ENCODE assay signal across 8 cellular contexts in genomic region chr13:112968910-112969691, GRCh38. TPM values are rescaled to one million over a fixed set of nuclear protein-coding genes. Genes with fewer than 3 reads are reported as not detected.
A peak's percentile ranks its signal among the peaks of the same experiment; 100 is the strongest.
DNase-seq lines count a peak whose midpoint lies in the region; ATAC-seq, FAIRE-seq and TF ChIP-seq lines count a peak whose summit lies in the region.

Gene MCF2L, plus strand, starts transcription at chr13:112969214. Its CDS starts 166 bp downstream, at chr13:112969380.

- no peak for FAIRE-seq in D721Med (lab: Jason Lieb, UNC)

- H3K9me3 Mint-ChIP-seq in activated B cell treated with CpG ODN at 0.5 μM for 24 hours, result no peaks in the 10 kb centered on the region

- TF ChIP-seq CTCF in D721Med (IDR thresholded peaks at IDR 0.05; ENCODE audit: insufficient read depth, missing control alignments) (no peak), activated B cell treated with CpG ODN at 0.5 μM for 24 hours (IDR thresholded peaks at IDR 0.05) (no peak)

- ATAC-seq in activated B cell treated with CpG ODN at 0.5 μM for 24 hours (ENCODE audit: low read depth) (peak; percentile 63), GM19351 (IDR thresholded peaks at IDR 0.05; ENCODE audit: unreplicated experiment) (no peak), GM21737 (IDR thresholded peaks at IDR 0.05; ENCODE audit: unreplicated experiment) (no peak)

- no peaks in the 10 kb centered on the region for H3K36me3 Mint-ChIP-seq in activated B cell treated with CpG ODN at 0.5 μM for 24 hours (ENCODE audit: low read depth)

- intact Hi-C loops in activated B cell treated with CpG ODN at 0.5 μM for 24 hours (cut with micrococcal nuclease), result loop anchor here (1.0 to 2.0 kb wide), 3 partner anchors 27 to 240 kb away; partner anchors contain the start of genes CUL4A and PCID2

- H3K4me1 Mint-ChIP-seq in activated B cell treated with CpG ODN at 0.5 μM for 24 hours, result peaks cover 11% of the 10 kb centered on the region

- CTCF ChIA-PET in activated B cell treated with CpG ODN at 0.5 μM for 24 hours (lab: Charles Lee), result interaction anchor here (1.2 kb wide), 1 partner anchor 60 kb away, joined by 4 read pairs; no protein-coding TSS in a partner anchor

- peak within 1 kb of the TSS; percentile 88 for H3K4me3 Mint-ChIP-seq in activated B cell treated with CpG ODN at 0.5 μM for 24 hours

- H3K27ac ChIP-seq in caudate nucleus (ENCODE audit: low read depth, low read length), result peak within 1 kb of the TSS; percentile 36

- POLR2A ChIA-PET in activated B cell treated with CpG ODN at 0.5 μM for 24 hours (lab: Charles Lee), result no interaction called here

- DNase-seq in D721Med (ENCODE audit: insufficient read length, low spot score), result peak; percentile 92
- DNase-seq in M059J (ENCODE audit: low read depth), result peak; percentile 6
- peak; percentile 52 for DNase-seq in activated B cell treated with CpG ODN at 0.5 μM for 24 hours
- DNase-seq in caudate nucleus (lab: John Stamatoyannopoulos, UW), result peak in 19 of 61 donors; percentile 28 to 76 (median 54)
- DNase-seq in kidney tubule cell (ENCODE audit: low spot score), result peak; percentile 16
- peak; percentile 12 to 24 for DNase-seq in stimulated activated CD4-positive, alpha-beta T cell treated with anti-CD3 and anti-CD28 coated beads, Interleukin-1b, Interleukin-23, amount 100 ng/mL, for 1 hour (ENCODE audit: low read depth in 2 of 2)

- H3K27me3 Mint-ChIP-seq in activated B cell treated with CpG ODN at 0.5 μM for 24 hours, result peaks cover 26% of the 10 kb centered on the region

- H3K27ac Mint-ChIP-seq in activated B cell treated with CpG ODN at 0.5 μM for 24 hours, result peak within 1 kb of the TSS; percentile 47

RNA-seq across cellular contexts. Expression of gene MCF2L, which starts in this region (rescaled TPM):
- total RNA-seq in M059J (2014; rRNA removed; shearing (Covaris generic)), result not detected in 2 replicates
- total RNA-seq in activated B cell treated with CpG ODN at 0.5 μM for 24 hours, result 2.1 and 3.4 TPM in 2 replicates

Comparison
In these comparisons a context has a peak if more than half of its experiments do, and no peak if none do; other contexts are left out.
1. Peak in DNase-seq in M059J; RNA of the gene not detected or under 1 TPM.